ENCODE assay signal across 16 cellular contexts in the genomic region with DNA sequence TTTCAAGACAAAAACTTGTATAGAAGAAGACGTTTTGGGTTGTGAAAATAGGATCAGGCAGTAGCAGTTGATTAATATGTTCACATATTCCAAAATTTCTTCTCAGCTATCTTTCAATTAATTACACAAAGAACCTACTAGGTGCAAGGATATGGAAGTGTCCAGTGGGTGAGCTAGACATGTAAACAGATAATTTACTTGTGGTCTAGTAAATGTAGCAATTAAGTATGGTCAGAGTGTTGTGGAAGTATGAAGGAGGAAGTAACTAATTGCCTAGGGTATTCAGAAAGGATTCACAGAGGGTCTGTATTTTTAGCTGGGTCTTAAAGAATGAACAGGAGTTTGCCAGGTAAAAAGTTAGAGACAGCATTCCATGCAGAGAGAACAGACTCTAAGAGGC. TPM values are rescaled to one million over a fixed set of nuclear protein-coding genes. Genes with fewer than 3 reads are reported as not detected.
DNase-seq lines count a peak whose midpoint lies in the region; ATAC-seq, FAIRE-seq and TF ChIP-seq lines count a peak whose summit lies in the region.
"Had no signal": no experiment of that assay in that cellular context is flagged by ENCODE, and none has a peak within 500 bp of the region (broad histone marks: within the 10 kb centered on the region; RNA-seq: fewer than 3 reads in every experiment).

No MANE protein-coding gene starts in this region.

- peaks cover 78% of the 10 kb centered on the region for H3K4me1 Mint-ChIP-seq in CD4-positive, alpha-beta T cell (ENCODE audit: low read depth)
- H3K4me1 Mint-ChIP-seq in effector memory CD8-positive, alpha-beta T cell (ENCODE audit: low read depth in 2 of 2), result peaks cover 37 to 47% of the 10 kb centered on the region in 2 donors

- no peak overlapping the region for H3K27ac ChIP-seq in ACC112 (ENCODE audit: low read depth, low read length)
- H3K27ac ChIP-seq in CD4-positive, alpha-beta T cell (ENCODE audit: low read depth, low read length), result no peak overlapping the region
- H3K27ac ChIP-seq: cardiac muscle cell had no signal

- POLR2A ChIA-PET in CD4-positive, alpha-beta T cell (lab: Charles Lee), result interaction anchor here (0.6 to 0.7 kb wide), 2 partner anchors 9 to 13 kb away, joined by 3 read pairs; no protein-coding TSS in a partner anchor

- H3K9me3 Mint-ChIP-seq in CD4-positive, alpha-beta T cell, result no peaks in the 10 kb centered on the region
- H3K9me3 Mint-ChIP-seq in effector memory CD8-positive, alpha-beta T cell, result no peaks in the 10 kb centered on the region

- DNase-seq in CD4-positive, alpha-beta T cell, result no peak
- DNase-seq in NOMO-1 treated with dmso at 0.1 percent for 144 hours (lab: John Stamatoyannopoulos, UW; ENCODE audit: unreplicated experiment) (peak; percentile 9), left ventricle myocardium superior (no peak), mucosa of descending colon (no peak), urothelium cell line (ENCODE audit: low spot score) (no peak)
- no peak for DNase-seq in effector memory CD8-positive, alpha-beta T cell
- no peak for DNase-seq in activated CD8-positive, alpha-beta memory T cell treated with anti-CD3 and anti-CD28 coated beads, Interleukin-2, amount 50 U/mL, for 48 hours
- DNase-seq: activated gamma-delta T cell treated with Interleukin-2 at 50 U/mL for 16 hours; DMS153; left colon; NCI-H1417; NK-92 treated with Interleukin-12 subunit alpha and Interleukin-12 subunit beta, amount 100 ng/mL, for 24 hours; posterior cingulate gyrus; SHP77 treated with DMSO at 0.1 percent for 48 hours had no signal

- TF ChIP-seq CTCF in CD4-positive, alpha-beta T cell (IDR thresholded peaks at IDR 0.05), result no peak
- TF ChIP-seq CTCF in mucosa of descending colon (IDR thresholded peaks at IDR 0.05), result no peak

- peaks cover 75% of the 10 kb centered on the region for H3K36me3 Mint-ChIP-seq in CD4-positive, alpha-beta T cell (ENCODE audit: low read depth)
- peaks cover 44% of the 10 kb centered on the region for H3K36me3 Mint-ChIP-seq in effector memory CD8-positive, alpha-beta T cell (ENCODE audit: insufficient read depth)

- intact Hi-C loops in CD4-positive, alpha-beta T cell (cut with DNase I, micrococcal nuclease), result no loop called here
- intact Hi-C loops in left ventricle myocardium superior (cut with micrococcal nuclease), result no loop called here
- intact Hi-C loops in mucosa of descending colon (cut with DNase I, micrococcal nuclease), result no loop called here

- peaks cover 36% of the 10 kb centered on the region for H3K36me3 ChIP-seq in ACC112 (ENCODE audit: insufficient read depth, low read length)
- peaks cover 6% of the 10 kb centered on the region for H3K36me3 ChIP-seq in mucosa of descending colon (ENCODE audit: low read depth)

- H2AFZ ChIP-seq in ACC112 (ENCODE audit: low read length, unreplicated experiment), result no peak overlapping the region

- H3K27ac Mint-ChIP-seq in CD4-positive, alpha-beta T cell, result peak overlapping the region; percentile 60
- H3K27ac Mint-ChIP-seq in effector memory CD8-positive, alpha-beta T cell, result peak overlapping the region; percentile 3 to 16

- no peak for FAIRE-seq in urothelium cell line (lab: Jason Lieb, UNC)

- no peaks in the 10 kb centered on the region for H3K9me3 ChIP-seq in CD4-positive, alpha-beta T cell (ENCODE audit: control insufficient read depth, low read length)
- H3K9me3 ChIP-seq in mucosa of descending colon, result no peaks in the 10 kb centered on the region

- H3K4me1 ChIP-seq in ACC112 (ENCODE audit: control insufficient read depth, insufficient read depth, low read length, unreplicated experiment) (peaks cover 32% of the 10 kb centered on the region), mucosa of descending colon (ENCODE audit: low read depth) (peaks cover 21% of the 10 kb centered on the region)

- CTCF ChIA-PET in CD4-positive, alpha-beta T cell (lab: Charles Lee), result interaction anchor here (1.0 kb wide), 1 partner anchor 26 kb away, joined by 3 read pairs; no protein-coding TSS in a partner anchor

- no peaks in the 10 kb centered on the region for H3K27me3 Mint-ChIP-seq in CD4-positive, alpha-beta T cell
- no peaks in the 10 kb centered on the region for H3K27me3 Mint-ChIP-seq in effector memory CD8-positive, alpha-beta T cell

- no peak for ATAC-seq in CD4-positive, alpha-beta T cell (ENCODE audit: poor library complexity)
- no peak for ATAC-seq in effector memory CD8-positive, alpha-beta T cell (replicated peaks)
- ATAC-seq in left ventricle myocardium superior (no peak), mucosa of descending colon (no peak)
- ATAC-seq: left colon had no signal

- H3K4me3 ChIP-seq in ACC112 (ENCODE audit: low read depth, low read length) (peak overlapping the region; percentile 48; the same call in 1 of the 2 replicates), mucosa of descending colon (no peak overlapping the region)
- H3K4me3 ChIP-seq: cardiac muscle cell had no signal

- no peaks in the 10 kb centered on the region for H3K27me3 ChIP-seq in ACC112 (ENCODE audit: insufficient read depth, low read length)
- H3K27me3 ChIP-seq in CD4-positive, alpha-beta T cell (ENCODE audit: control insufficient read depth, insufficient read depth, low read length), result no peaks in the 10 kb centered on the region
- H3K27me3 ChIP-seq: cardiac muscle cell had no signal

- peak overlapping the region; percentile 72 for H3K4me3 Mint-ChIP-seq in CD4-positive, alpha-beta T cell
- H3K4me3 Mint-ChIP-seq in effector memory CD8-positive, alpha-beta T cell, result peak overlapping the region; percentile 4 to 55

- peaks cover 83% of the 10 kb centered on the region for H3K79me2 ChIP-seq in ACC112 (ENCODE audit: control insufficient read depth, insufficient read depth, low read length, unreplicated experiment)

RNA-seq across cellular contexts. Expression of a gene that starts 5.9 kb away (rescaled TPM):
- 1 to 10 TPM; 5.2 to 6.8 TPM for total RNA-seq in CD4-positive, alpha-beta T cell
- total RNA-seq in left ventricle myocardium superior, result 19.5 TPM
- total RNA-seq in mucosa of descending colon, result 10 to 100 TPM; 33.8 to 40.0 (median 39.2) TPM

RNA-seq across cellular contexts. Expression of a gene that starts 51.6 kb away (rescaled TPM):
- 1 to 10 TPM; 4.5 to 4.9 TPM for total RNA-seq in CD4-positive, alpha-beta T cell
- total RNA-seq in left ventricle myocardium superior, result 100.0 TPM
- 100 to 1,000 TPM in 1 of 3 donors, 10 to 100 TPM in 2; 86.8 to 103 (median 94.3) TPM for total RNA-seq in mucosa of descending colon

Comparison
In these comparisons a context has a peak if more than half of its experiments do, and no peak if none do; other contexts are left out.
1. RNA of a gene that starts 51.6 kb away (total RNA-seq): 100.0 TPM in left ventricle myocardium superior (single experiment) and 86.8 to 103 TPM in mucosa of descending colon; 4.5 to 4.9 TPM in CD4-positive, alpha-beta T cell; every median in the first group is over 10 times any median in the second.